9 cellular contexts compared by ENCODE assay signal in genomic region chr2:172086349-172087190, GRCh38. TPM values are rescaled to one million over a fixed set of nuclear protein-coding genes. Genes with fewer than 3 reads are reported as not detected.
DNase-seq lines count a peak whose midpoint lies in the region; ATAC-seq, FAIRE-seq and TF ChIP-seq lines count a peak whose summit lies in the region.
"Had no signal": no experiment of that assay in that cellular context is flagged by ENCODE, and none has a peak within 500 bp of the region (broad histone marks: within the 10 kb centered on the region; RNA-seq: fewer than 3 reads in every experiment).

No MANE protein-coding gene starts in this region.

- DNase-seq in BJ (ENCODE audit: low read depth) (no peak), GM23338 (ENCODE audit: low spot score) (peak; percentile 85), pancreas (peak in 3 of 6 donors; percentile 25 to 75 (median 74)), AG08395 (ENCODE audit: low spot score) (no peak), Karpas-422 (no peak)
- DNase-seq in T-helper 2 cell treated with Interferon-gamma antibody and Interleukin-4, amounts not matched to agents 5 μg/mL and 100 μg/mL, for 36 hours (ENCODE audit: low spot score): no peak

- TF ChIP-seq CTCF in BJ (IDR thresholded peaks at IDR 0.05; ENCODE audit: insufficient read depth, low read depth, low read length) (no peak), GM23338 (conservative IDR thresholded peaks at IDR 0.05; ENCODE audit: low read depth in 2 of 2) (0 out of 4 replicates have a peak, but pooled peaks of 1 of the 2 experiments have one; percentile 15), pancreas (IDR thresholded peaks at IDR 0.05) (no peak)

- H3F3A ChIP-seq in GM23338 (replicated peaks; ENCODE audit: low read depth): peaks cover 67% of the 10 kb centered on the region

- peaks cover 9% of the 10 kb centered on the region for H3K9me3 Mint-ChIP-seq in GM23338
- H3K9me3 Mint-ChIP-seq in T-helper 2 cell treated with Interferon-gamma antibody and Interleukin-4, amounts not matched to agents 5 μg/mL and 100 μg/mL, for 36 hours: no peaks in the 10 kb centered on the region

- peak overlapping the region; percentile 83 for H3K4me3 Mint-ChIP-seq in GM23338
- peak overlapping the region; percentile 60 for H3K4me3 Mint-ChIP-seq in T-helper 2 cell treated with Interferon-gamma antibody and Interleukin-4, amounts not matched to agents 5 μg/mL and 100 μg/mL, for 36 hours

- H2AFZ ChIP-seq in GM23338 (peak overlapping the region; percentile 91), Karpas-422 (ENCODE audit: low read length) (no peak overlapping the region)

- intact Hi-C loops in pancreas (cut with DNase I): no loop called here

- no peaks in the 10 kb centered on the region for H3K79me2 ChIP-seq in GM23338 (replicated peaks; ENCODE audit: insufficient read depth)
- no peaks in the 10 kb centered on the region for H3K79me2 ChIP-seq in Karpas-422 (ENCODE audit: low read length)

- CTCF ChIA-PET in BJ (lab: Yijun Ruan, JAX): interaction anchor here (0.7 to 1.0 kb wide), 3 partner anchors 9 to 302 kb away, joined by 3 read pairs; no protein-coding TSS in a partner anchor

- ATAC-seq in GM23338 (peak; percentile 16), pancreas (peak in 3 of 4 donors; percentile 56 to 68 (median 66)), HG03354 (IDR thresholded peaks at IDR 0.05; ENCODE audit: poor library complexity, severe bottlenecking, unreplicated experiment) (no peak)

- POLR2A ChIA-PET in BJ (lab: Charles Lee): no interaction called here

- H3K27me3 ChIP-seq in BJ (ENCODE audit: control insufficient read depth, insufficient read depth, low read length) (peaks cover 58% of the 10 kb centered on the region), GM23338 (ENCODE audit: insufficient read depth) (peaks cover 100% of the 10 kb centered on the region), ectodermal cell (ENCODE audit: control insufficient read depth, insufficient read depth, low read length, poor library complexity, severe bottlenecking) (peaks cover 100% of the 10 kb centered on the region), pancreas (peaks cover 3 to 93% (median 34%) of the 10 kb centered on the region in 4 donors), Karpas-422 (ENCODE audit: low read length) (no peaks in the 10 kb centered on the region)

- 1% methylated on average over 47 to 49 of the region's 49 CpGs for WGBS in ectodermal cell, 2 experiments
- WGBS in pancreas, 2 donors: 10% methylated on average over 49 of the region's 49 CpGs

- no peak for FAIRE-seq in pancreas (lab: Jason Lieb, UNC)

- no peak overlapping the region for H3K27ac Mint-ChIP-seq in GM23338
- H3K27ac Mint-ChIP-seq in T-helper 2 cell treated with Interferon-gamma antibody and Interleukin-4, amounts not matched to agents 5 μg/mL and 100 μg/mL, for 36 hours: peak overlapping the region; percentile 77

- H3K4me3 ChIP-seq in BJ (ENCODE audit: low read depth, low read length) (peak overlapping the region; percentile 8), GM23338 (peak overlapping the region; percentile 65), ectodermal cell (ENCODE audit: insufficient read depth, low read depth, low read length) (peak overlapping the region; percentile 8), pancreas (no peak overlapping the region), Karpas-422 (ENCODE audit: low read length) (no peak overlapping the region)

- H4K20me1 ChIP-seq in GM23338 (replicated peaks; ENCODE audit: insufficient read depth) (peaks cover 43% of the 10 kb centered on the region), Karpas-422 (ENCODE audit: insufficient read depth, low read depth, low read length) (no peaks in the 10 kb centered on the region)

- H3K4me1 ChIP-seq in GM23338 (ENCODE audit: insufficient read depth) (peaks cover 88% of the 10 kb centered on the region), ectodermal cell (ENCODE audit: control insufficient read depth, insufficient read depth, low read length) (peaks cover 37% of the 10 kb centered on the region), pancreas (peaks cover 0 to 24% (median 4%) of the 10 kb centered on the region in 3 donors), Karpas-422 (ENCODE audit: low read length) (peaks cover 22% of the 10 kb centered on the region)

- H3K36me3 ChIP-seq in BJ (ENCODE audit: control insufficient read depth, insufficient read depth, low read length): no peaks in the 10 kb centered on the region
- no peaks in the 10 kb centered on the region for H3K36me3 ChIP-seq in GM23338 (ENCODE audit: insufficient read depth)
- H3K36me3 ChIP-seq in ectodermal cell (ENCODE audit: control insufficient read depth, insufficient read depth, low read length): no peaks in the 10 kb centered on the region
- H3K36me3 ChIP-seq in pancreas: no peaks in the 10 kb centered on the region
- no peaks in the 10 kb centered on the region for H3K36me3 ChIP-seq in Karpas-422 (ENCODE audit: insufficient read depth, low read length)

- no peaks in the 10 kb centered on the region for H3K9me3 ChIP-seq in ectodermal cell (ENCODE audit: control insufficient read depth, low read length)
- no peaks in the 10 kb centered on the region for H3K9me3 ChIP-seq in pancreas
- no peaks in the 10 kb centered on the region for H3K9me3 ChIP-seq in Karpas-422 (ENCODE audit: low read length)

- H3K27me3 Mint-ChIP-seq in GM23338 (ENCODE audit: insufficient read depth, low read depth, poor library complexity): peaks cover 100% of the 10 kb centered on the region
- peaks cover 94% of the 10 kb centered on the region for H3K27me3 Mint-ChIP-seq in T-helper 2 cell treated with Interferon-gamma antibody and Interleukin-4, amounts not matched to agents 5 μg/mL and 100 μg/mL, for 36 hours (ENCODE audit: low read depth)

- H3K9me2 ChIP-seq in GM23338 (ENCODE audit: insufficient read depth) (no peaks in the 10 kb centered on the region), Karpas-422 (replicated peaks; ENCODE audit: insufficient read depth, low read length) (no peaks in the 10 kb centered on the region)

- H3K27ac ChIP-seq in GM23338 (ENCODE audit: low read depth) (no peak overlapping the region), ectodermal cell (ENCODE audit: insufficient read depth, low read depth, low read length, poor library complexity, severe bottlenecking) (no peak overlapping the region), pancreas (no peak overlapping the region), Karpas-422 (ENCODE audit: low read length) (no peak overlapping the region)

- no peak overlapping the region for H3K9ac ChIP-seq in Karpas-422 (ENCODE audit: low read length)

- no peaks in the 10 kb centered on the region for H3K36me3 Mint-ChIP-seq in GM23338 (ENCODE audit: low read depth)
- H3K36me3 Mint-ChIP-seq in T-helper 2 cell treated with Interferon-gamma antibody and Interleukin-4, amounts not matched to agents 5 μg/mL and 100 μg/mL, for 36 hours (ENCODE audit: low read depth): peaks cover 3% of the 10 kb centered on the region

- H3K4me1 Mint-ChIP-seq in GM23338: peaks cover 63% of the 10 kb centered on the region
- H3K4me1 Mint-ChIP-seq in T-helper 2 cell treated with Interferon-gamma antibody and Interleukin-4, amounts not matched to agents 5 μg/mL and 100 μg/mL, for 36 hours (ENCODE audit: low read depth): peaks cover 38% of the 10 kb centered on the region

- H3K4me2 ChIP-seq in GM23338 (peak overlapping the region; percentile 87), Karpas-422 (ENCODE audit: low read depth, low read length, poor library complexity, severe bottlenecking) (no peak overlapping the region)

TF ChIP-seq in GM23338, 12 proteins besides CTCF, POLR2A, EP300 and RAD21 (continues in another document):
- TF ChIP-seq REST (IDR thresholded peaks at IDR 0.05; ENCODE audit: unreplicated experiment): no peak
- TF ChIP-seq EZH2phosphoT487 (IDR thresholded peaks at IDR 0.05; ENCODE audit: unreplicated experiment): peak; percentile 80
- peak; percentile 79 for TF ChIP-seq EZH2 (IDR thresholded peaks at IDR 0.05; ENCODE audit: low read depth, unreplicated experiment)

RNA-seq across cellular contexts. Expression of gene DLX1, which starts 1.3 kb away (rescaled TPM):
- polyA plus RNA-seq in BJ (2011; rRNA removed) (1.2 and 1.4 TPM in 2 replicates), GM23338 (2016; fragmentation: Nextera tagmentation; extraction: Ambion mirVana) (not detected in 2 replicates), pancreas (under 1 TPM; 0.15 to 0.26 TPM)
- 0.81 and 0.98 TPM in 2 replicates for polyA minus RNA-seq in BJ (2011; rRNA and poly(A)+ RNA removed)
- not detected in 2 replicates for total RNA-seq in GM23338 (2014; rRNA removed; shearing (Covaris generic))
- 0.28 TPM for polyA plus RNA-seq in ectodermal cell (2013, experiment 1 of 4)
- polyA plus RNA-seq in ectodermal cell (2013, experiment 2 of 4): 0.32 TPM
- 0.16 TPM for polyA plus RNA-seq in ectodermal cell (2013, experiment 3 of 4)
- 0.89 TPM for polyA plus RNA-seq in ectodermal cell (2013, experiment 4 of 4)
- total RNA-seq in pancreas: under 1 TPM in 1 of 6 donors, not detected in 5; 0.25 TPM
- total RNA-seq in Karpas-422 (2014; rRNA removed; shearing (Covaris generic); ENCODE audit: low replicate concordance): 1.0 and 1.2 TPM in 2 replicates

RNA-seq across cellular contexts. Expression of gene DLX2, which starts 16.1 kb away (rescaled TPM):
- polyA plus RNA-seq in BJ (2011; rRNA removed) (0.16 and 0.20 TPM in 2 replicates), GM23338 (2016; fragmentation: Nextera tagmentation; extraction: Ambion mirVana) (0.08 and 0.19 TPM in 2 replicates), pancreas (not detected)
- polyA minus RNA-seq in BJ (2011; rRNA and poly(A)+ RNA removed): 0.09 and 0.15 TPM in 2 replicates
- 0.16 and 0.24 TPM in 2 replicates for total RNA-seq in GM23338 (2014; rRNA removed; shearing (Covaris generic))
- polyA plus RNA-seq in ectodermal cell (2013, experiment 1 of 4): 0.24 TPM
- 0.52 TPM for polyA plus RNA-seq in ectodermal cell (2013, experiment 2 of 4)
- polyA plus RNA-seq in ectodermal cell (2013, experiment 3 of 4): 0.59 TPM
- polyA plus RNA-seq in ectodermal cell (2013, experiment 4 of 4): 0.69 TPM
- total RNA-seq in pancreas: not detected
- 0.97 and 1.5 TPM in 2 replicates for total RNA-seq in Karpas-422 (2014; rRNA removed; shearing (Covaris generic); ENCODE audit: low replicate concordance)
- polyA plus RNA-seq: esophagus had no signal

Comparison
In these comparisons a context has a peak if more than half of its experiments do, and no peak if none do; other contexts are left out.
1. H3K4me3 ChIP-seq: peak in BJ (single experiment), GM23338 (single experiment) and ectodermal cell (single experiment); none in pancreas (0 of 4) and Karpas-422 (single experiment).